Comparison of ENCODE assay signal across 8 cellular contexts in genomic region chr16:29029168-29029994, GRCh38. TPM values are rescaled to one million over a fixed set of nuclear protein-coding genes. Genes with fewer than 3 reads are reported as not detected.
DNase-seq lines count a peak whose midpoint lies in the region; ATAC-seq and TF ChIP-seq lines count a peak whose summit lies in the region.

No MANE protein-coding gene starts in this region.

- peaks cover 36% of the 10 kb centered on the region for H3K4me1 Mint-ChIP-seq in activated T-helper 2 cell treated with anti-CD3 and anti-CD28 coated beads, Interferon-gamma antibody, Interleukin-2, Interleukin-4, amounts not matched to agents 10 μg/mL and 5 μg/mL and 100 μg/mL, durations not matched to agents 14 hours and 24 hours and 36 hours (ENCODE audit: low read depth)

- H3K27me3 Mint-ChIP-seq in activated T-helper 2 cell treated with anti-CD3 and anti-CD28 coated beads, Interferon-gamma antibody, Interleukin-2, Interleukin-4, amounts not matched to agents 10 μg/mL and 5 μg/mL and 100 μg/mL, durations not matched to agents 14 hours and 24 hours and 36 hours (ENCODE audit: low read depth) = no peaks in the 10 kb centered on the region

- H3K27ac Mint-ChIP-seq in activated T-helper 2 cell treated with anti-CD3 and anti-CD28 coated beads, Interferon-gamma antibody, Interleukin-2, Interleukin-4, amounts not matched to agents 10 μg/mL and 5 μg/mL and 100 μg/mL, durations not matched to agents 14 hours and 24 hours and 36 hours = peak overlapping the region; percentile 77

- ATAC-seq in HG02970 (IDR thresholded peaks at IDR 0.05; ENCODE audit: low FRiP score, unreplicated experiment) = no peak

- no peaks in the 10 kb centered on the region for H3K9me3 Mint-ChIP-seq in activated T-helper 2 cell treated with anti-CD3 and anti-CD28 coated beads, Interferon-gamma antibody, Interleukin-2, Interleukin-4, amounts not matched to agents 10 μg/mL and 5 μg/mL and 100 μg/mL, durations not matched to agents 14 hours and 24 hours and 36 hours

- H3K36me3 Mint-ChIP-seq in activated T-helper 2 cell treated with anti-CD3 and anti-CD28 coated beads, Interferon-gamma antibody, Interleukin-2, Interleukin-4, amounts not matched to agents 10 μg/mL and 5 μg/mL and 100 μg/mL, durations not matched to agents 14 hours and 24 hours and 36 hours (ENCODE audit: low read depth) = no peaks in the 10 kb centered on the region

- no peak overlapping the region for H3K4me3 Mint-ChIP-seq in activated T-helper 2 cell treated with anti-CD3 and anti-CD28 coated beads, Interferon-gamma antibody, Interleukin-2, Interleukin-4, amounts not matched to agents 10 μg/mL and 5 μg/mL and 100 μg/mL, durations not matched to agents 14 hours and 24 hours and 36 hours (ENCODE audit: low read depth)

- H3K4me3 ChIP-seq in GM12865 (ENCODE audit: low read depth, low read length) = no peak overlapping the region

- no peak for TF ChIP-seq CTCF in GM12865 (IDR thresholded peaks at IDR 0.05; ENCODE audit: insufficient read depth, low read depth, low read length, missing control alignments)

- intact Hi-C loops in activated T-helper 2 cell treated with anti-CD3 and anti-CD28 coated beads, Interferon-gamma antibody, Interleukin-2, Interleukin-4, amounts not matched to agents 10 μg/mL and 5 μg/mL and 100 μg/mL, durations not matched to agents 14 hours and 24 hours and 36 hours (cut with micrococcal nuclease) = loop anchor here (1.0 to 2.0 kb wide), 3 partner anchors 9 to 55 kb away; partner anchors contain the start of gene SPNS1

- peak; percentile 79 for DNase-seq in GM12865 (ENCODE audit: low read depth)
- DNase-seq in RKO (ENCODE audit: low spot score) = peak; percentile 81
- peak; percentile 52 for DNase-seq in activated T-helper 2 cell treated with anti-CD3 and anti-CD28 coated beads, Interferon-gamma antibody, Interleukin-2, Interleukin-4, amounts not matched to agents 10 μg/mL and 5 μg/mL and 100 μg/mL, durations not matched to agents 14 hours and 24 hours and 36 hours (ENCODE audit: low spot score)
- DNase-seq in iPS-NIHi7 (ENCODE audit: extremely low spot score) = peak; percentile 67
- peak; percentile 79 for DNase-seq in stimulated activated CD8-positive, alpha-beta memory T cell treated with anti-CD3 and anti-CD28 coated beads, Interleukin-12 subunit alpha, Interleukin-12 subunit beta, amount 100 ng/mL, for 4 hours (ENCODE audit: low read depth)
- DNase-seq in DMS53 treated with DMSO at 0.1 percent for 48 hours (lab: John Stamatoyannopoulos, UW; ENCODE audit: unreplicated experiment) = no peak
- DNase-seq in GM19238 (ENCODE audit: insufficient read length, low spot score) = no peak

RNA-seq across cellular contexts. Expression of gene LAT, which starts 44.5 kb away (rescaled TPM):
- 273 and 294 TPM in 2 replicates for total RNA-seq in activated T-helper 2 cell treated with anti-CD3 and anti-CD28 coated beads, Interferon-gamma antibody, Interleukin-2, Interleukin-4, amounts not matched to agents 10 μg/mL and 5 μg/mL and 100 μg/mL, durations not matched to agents 14 hours and 24 hours and 36 hours

RNA-seq across cellular contexts. Expression of gene SPNS1, which starts 54.8 kb away (rescaled TPM):
- 22.0 and 25.8 TPM in 2 replicates for total RNA-seq in activated T-helper 2 cell treated with anti-CD3 and anti-CD28 coated beads, Interferon-gamma antibody, Interleukin-2, Interleukin-4, amounts not matched to agents 10 μg/mL and 5 μg/mL and 100 μg/mL, durations not matched to agents 14 hours and 24 hours and 36 hours

Comparison
In these comparisons a context has a peak if more than half of its experiments do, and no peak if none do; other contexts are left out.
1. DNase-seq: peak in GM12865 (single experiment), RKO (single experiment), activated T-helper 2 cell treated with anti-CD3 and anti-CD28 coated beads, Interferon-gamma antibody, Interleukin-2, Interleukin-4, amounts not matched to agents 10 μg/mL and 5 μg/mL and 100 μg/mL, durations not matched to agents 14 hours and 24 hours and 36 hours (single experiment), iPS-NIHi7 (single experiment) and stimulated activated CD8-positive, alpha-beta memory T cell treated with anti-CD3 and anti-CD28 coated beads, Interleukin-12 subunit alpha, Interleukin-12 subunit beta, amount 100 ng/mL, for 4 hours (single experiment); none in DMS53 treated with DMSO at 0.1 percent for 48 hours (single experiment) and GM19238 (single experiment).